In genomic region chr2:43088148-43089073, GRCh38 we compare ENCODE assay signal across 1 cellular context.
TF ChIP-seq lines count a peak whose summit lies in the region.

No MANE protein-coding gene starts in this region.

TF ChIP-seq in HepG2, 621 proteins besides CTCF, POLR2A, EP300 and RAD21 (continued from another document and continues in another):
- TF ChIP-seq SNAPC4 (CRISPR knock-in tag; IDR thresholded peaks at IDR 0.05) (no peak), ARHGAP35 (CRISPR knock-in tag; IDR thresholded peaks at IDR 0.05; ENCODE audit: borderline replicate concordance) (no peak), TIGD3 (CRISPR knock-in tag; IDR thresholded peaks at IDR 0.05; ENCODE audit: borderline replicate concordance) (no peak), ZBTB39 (CRISPR knock-in tag; IDR thresholded peaks at IDR 0.05) (no peak), STAG1 (CRISPR knock-in tag; IDR thresholded peaks at IDR 0.05) (no peak), ZSCAN5A (CRISPR knock-in tag; IDR thresholded peaks at IDR 0.05; ENCODE audit: borderline replicate concordance) (no peak), ZFP36 (IDR thresholded peaks at IDR 0.05; ENCODE audit: borderline replicate concordance, low read depth, low read length, partially characterized antibody) (no peak), MEIS2 (CRISPR knock-in tag; IDR thresholded peaks at IDR 0.05) (no peak), GTF2F1 (IDR thresholded peaks at IDR 0.05; ENCODE audit: low read length) (no peak), NFE2 (CRISPR knock-in tag; IDR thresholded peaks at IDR 0.05) (no peak), ZBTB38 (CRISPR knock-in tag; IDR thresholded peaks at IDR 0.05) (no peak), ZNF432 (CRISPR knock-in tag; IDR thresholded peaks at IDR 0.05; ENCODE audit: borderline replicate concordance) (no peak), ZNF18 (CRISPR knock-in tag; IDR thresholded peaks at IDR 0.05; ENCODE audit: insufficient replicate concordance) (no peak), MED1 (CRISPR knock-in tag; IDR thresholded peaks at IDR 0.05) (peak; percentile 65; the same call in 1 of the 2 replicates), ZBTB2 (CRISPR knock-in tag; IDR thresholded peaks at IDR 0.05; ENCODE audit: low read depth) (no peak), ZNF460 (CRISPR knock-in tag; IDR thresholded peaks at IDR 0.05; ENCODE audit: borderline replicate concordance) (no peak), FLYWCH1 (CRISPR knock-in tag; IDR thresholded peaks at IDR 0.05) (no peak), PBX3 (CRISPR knock-in tag; IDR thresholded peaks at IDR 0.05; ENCODE audit: borderline replicate concordance) (no peak), ZNF280D (CRISPR knock-in tag; IDR thresholded peaks at IDR 0.05) (no peak), NFAT5 (CRISPR knock-in tag; IDR thresholded peaks at IDR 0.05) (no peak), CEBPG (CRISPR knock-in tag; IDR thresholded peaks at IDR 0.05) (peak; percentile 34; the same call in 1 of the 2 replicates), TAF1 (CRISPR knock-in tag; IDR thresholded peaks at IDR 0.05) (no peak), POGZ (CRISPR knock-in tag; IDR thresholded peaks at IDR 0.05) (peak; percentile 10; the same call in 1 of the 2 replicates), KLF6 (CRISPR knock-in tag; IDR thresholded peaks at IDR 0.05) (no peak), HOXA7 (CRISPR knock-in tag; IDR thresholded peaks at IDR 0.05) (no peak), ZNF10 (CRISPR knock-in tag; IDR thresholded peaks at IDR 0.05; ENCODE audit: borderline replicate concordance, low read depth) (no peak), IRF2 (CRISPR knock-in tag; IDR thresholded peaks at IDR 0.05) (no peak), ZNF589 (CRISPR knock-in tag; conservative IDR thresholded peaks at IDR 0.05) (no peak), ZBTB20 (CRISPR knock-in tag; IDR thresholded peaks at IDR 0.05; ENCODE audit: borderline replicate concordance, low read depth) (no peak), ZSCAN9 (CRISPR knock-in tag; IDR thresholded peaks at IDR 0.05; ENCODE audit: borderline replicate concordance) (peak; percentile 61; the same call in 1 of the 2 replicates)
